Comparison of ENCODE assay signal across 27 cellular contexts in genomic region chr4:158894826-158895225, GRCh38.
"Had no signal": no experiment of that assay in that cellular context is flagged by ENCODE, and none has a peak within 500 bp of the region (broad histone marks: within the 10 kb centered on the region; RNA-seq: fewer than 3 reads in every experiment).

No MANE protein-coding gene starts in this region.

- H3K27me3 Mint-ChIP-seq: activated CD8-positive, alpha-beta memory T cell treated with anti-CD3 and anti-CD28 coated beads, Interleukin-2, amount 10 ng/mL, durations not matched to agents 7 days and 5 days; activated naive CD4-positive, alpha-beta T cell treated with anti-CD3 and anti-CD28 coated beads, Interleukin-2, amount 10 ng/mL, durations not matched to agents 7 days and 5 days; activated naive CD8-positive, alpha-beta T cell treated with anti-CD3 and anti-CD28 coated beads, Interleukin-2, amount 10 ng/mL, durations not matched to agents 7 days and 5 days; dendritic cell treated with granulocyte-macrophage colony-stimulating factor and Interleukin-4, amounts not matched to agents 40 ng/mL and 50 ng/mL, for 4 days; T-helper 17 cell had no signal

- H3K4me1 Mint-ChIP-seq: activated B cell treated with CpG ODN at 0.5 μM for 24 hours; activated naive CD4-positive, alpha-beta T cell treated with anti-CD3 and anti-CD28 coated beads, Interleukin-2, amount 10 ng/mL, durations not matched to agents 7 days and 5 days; activated naive CD8-positive, alpha-beta T cell treated with anti-CD3 and anti-CD28 coated beads, Interleukin-2, amount 10 ng/mL, durations not matched to agents 7 days and 5 days; T-helper 17 cell had no signal

- ATAC-seq: activated CD4-positive, CD25-positive, alpha-beta regulatory T cell treated with anti-CD3 and anti-CD28 coated beads, Interleukin-2, amount 50 U/mL, for 24 hours; activated CD8-positive, alpha-beta memory T cell treated with anti-CD3 and anti-CD28 coated beads, Interleukin-2, amount 10 ng/mL, durations not matched to agents 7 days and 5 days; activated CD8-positive, alpha-beta T cell treated with anti-CD3 and anti-CD28 coated beads, Interleukin-2, amount 10 ng/mL, durations not matched to agents 7 days and 5 days; activated naive CD4-positive, alpha-beta T cell treated with anti-CD3 and anti-CD28 coated beads, Interleukin-2, amount 50 U/mL, for 72 hours; gastroesophageal sphincter; T-helper 17 cell had no signal

- H3K9me3 Mint-ChIP-seq: activated B cell treated with CpG ODN at 0.5 μM for 24 hours; dendritic cell treated with granulocyte-macrophage colony-stimulating factor and Interleukin-4, amounts not matched to agents 40 ng/mL and 50 ng/mL, for 4 days had no signal

- H3K4me3 Mint-ChIP-seq: activated B cell treated with CpG ODN at 0.5 μM for 24 hours; activated CD8-positive, alpha-beta memory T cell treated with anti-CD3 and anti-CD28 coated beads, Interleukin-2, amount 10 ng/mL, durations not matched to agents 7 days and 5 days; activated CD8-positive, alpha-beta T cell treated with anti-CD3 and anti-CD28 coated beads, Interleukin-2, amount 10 ng/mL, durations not matched to agents 7 days and 5 days; activated naive CD4-positive, alpha-beta T cell treated with anti-CD3 and anti-CD28 coated beads, Interleukin-2, amount 10 ng/mL, durations not matched to agents 7 days and 5 days; activated naive CD8-positive, alpha-beta T cell treated with anti-CD3 and anti-CD28 coated beads, Interleukin-2, amount 10 ng/mL, durations not matched to agents 7 days and 5 days; activated T-helper 1 cell treated with anti-CD3 and anti-CD28 coated beads, Interleukin-12 subunit alpha, Interleukin-12 subunit beta, Interleukin-2, Interleukin-4 antibody, amounts not matched to agents 30 ng/mL and 10 ng/mL and 1 ng/mL, durations not matched to agents 14 hours and 24 hours and 36 hours; dendritic cell treated with granulocyte-macrophage colony-stimulating factor and Interleukin-4, amounts not matched to agents 40 ng/mL and 50 ng/mL, for 4 days; T-helper 17 cell; T-helper 2 cell treated with Interferon-gamma antibody and Interleukin-4, amounts not matched to agents 5 μg/mL and 100 μg/mL, for 36 hours had no signal

- DNase-seq: activated B cell treated with CpG ODN at 0.5 μM for 24 hours; activated CD4-positive, alpha-beta T cell treated with anti-CD3 and anti-CD28 coated beads for 48 hours; activated CD4-positive, alpha-beta T cell treated with anti-CD3 and anti-CD28 coated beads, Interleukin-2, amount 50 U/mL, for 1 hour; activated CD4-positive, alpha-beta T cell treated with anti-CD3 and anti-CD28 coated beads, Interleukin-2, amount 50 U/mL, for 48 hours; activated CD8-positive, alpha-beta memory T cell treated with anti-CD3 and anti-CD28 coated beads, Interleukin-2, amount 10 ng/mL, durations not matched to agents 7 days and 5 days; activated CD8-positive, alpha-beta memory T cell treated with anti-CD3 and anti-CD28 coated beads, Interleukin-2, amount 50 U/mL, for 4 hours; activated CD8-positive, alpha-beta T cell treated with anti-CD3 and anti-CD28 coated beads, Interleukin-2, amount 10 ng/mL, durations not matched to agents 7 days and 5 days; activated gamma-delta T cell; activated naive CD4-positive, alpha-beta T cell; activated naive CD4-positive, alpha-beta T cell treated with anti-CD3 and anti-CD28 coated beads, Interleukin-2, amount 10 ng/mL, durations not matched to agents 7 days and 5 days; activated naive CD8-positive, alpha-beta T cell treated with anti-CD3 and anti-CD28 coated beads, Interleukin-2, amount 10 ng/mL, durations not matched to agents 7 days and 5 days; activated T-cell treated with anti-CD3 and anti-CD28 coated beads, Interleukin-2, amount 50 U/mL, for 1 hour; activated T-cell treated with anti-CD3 and anti-CD28 coated beads, Interleukin-2, amount 50 U/mL, for 48 hours; brain microvascular endothelial cell; effector CD4-positive, alpha-beta T cell; esophagus squamous epithelium; foreskin melanocyte; T-helper 1 cell; T-helper 17 cell; T1000; WERI-Rb-1 had no signal

- H3K27ac Mint-ChIP-seq: activated B cell treated with CpG ODN at 0.5 μM for 24 hours; activated CD8-positive, alpha-beta memory T cell treated with anti-CD3 and anti-CD28 coated beads, Interleukin-2, amount 10 ng/mL, durations not matched to agents 7 days and 5 days; activated CD8-positive, alpha-beta T cell treated with anti-CD3 and anti-CD28 coated beads, Interleukin-2, amount 10 ng/mL, durations not matched to agents 7 days and 5 days; activated naive CD4-positive, alpha-beta T cell treated with anti-CD3 and anti-CD28 coated beads, Interleukin-2, amount 10 ng/mL, durations not matched to agents 7 days and 5 days; activated naive CD4-positive, alpha-beta T cell treated with anti-CD3 and anti-CD28 coated beads, Interleukin-2, amount 50 U/mL, for 72 hours; activated naive CD8-positive, alpha-beta T cell treated with anti-CD3 and anti-CD28 coated beads, Interleukin-2, amount 10 ng/mL, durations not matched to agents 7 days and 5 days; activated T-helper 1 cell treated with anti-CD3 and anti-CD28 coated beads, Interleukin-12 subunit alpha, Interleukin-12 subunit beta, Interleukin-2, Interleukin-4 antibody, amounts not matched to agents 30 ng/mL and 10 ng/mL and 1 ng/mL, durations not matched to agents 14 hours and 24 hours and 36 hours; T-helper 2 cell treated with Interferon-gamma antibody and Interleukin-4, amounts not matched to agents 5 μg/mL and 100 μg/mL, for 36 hours had no signal
